In genomic region chr15:43376017-43376705, GRCh38 we compare ENCODE assay signal across 8 cellular contexts. TPM values are rescaled to one million over a fixed set of nuclear protein-coding genes. Genes with fewer than 3 reads are reported as not detected.
DNase-seq lines count a peak whose midpoint lies in the region; ATAC-seq and TF ChIP-seq lines count a peak whose summit lies in the region.

No MANE protein-coding gene starts in this region.

- dilution Hi-C loops in mammary epithelial cell (cut with HindIII; ENCODE audit: low sequenced_read_pairs) = no loop called here

- H4K8ac ChIP-seq in mesendoderm (ENCODE audit: low read depth, low read length) = no peak overlapping the region

- peak; percentile 84 for TF ChIP-seq CTCF in CD4-positive, alpha-beta T cell (IDR thresholded peaks at IDR 0.05)
- peak; percentile 76 to 90 for TF ChIP-seq CTCF in mammary epithelial cell (conservative IDR thresholded peaks at IDR 0.05 in 1 of 2, IDR thresholded peaks at IDR 0.05 in 1 of 2; ENCODE audit: extremely low read depth in 1 of 2, insufficient read depth in 1 of 2, low read depth in 1 of 2, low read length in 2 of 2)

- no peaks in the 10 kb centered on the region for H3K9me3 ChIP-seq in CD4-positive, alpha-beta T cell (ENCODE audit: control insufficient read depth, low read length)
- H3K9me3 ChIP-seq in GM23248 (ENCODE audit: low read depth) (no peaks in the 10 kb centered on the region), mammary epithelial cell (replicated peaks; ENCODE audit: insufficient read depth, low read length) (no peaks in the 10 kb centered on the region)

- H3K4me1 Mint-ChIP-seq in CD4-positive, alpha-beta T cell (ENCODE audit: low read depth) = peaks cover 28% of the 10 kb centered on the region

- H3K4me1 ChIP-seq in GM23248 (ENCODE audit: insufficient read depth) = no peaks in the 10 kb centered on the region; the same call in 1 of the 2 replicates
- no peaks in the 10 kb centered on the region for H3K4me1 ChIP-seq in mammary epithelial cell (ENCODE audit: insufficient read depth, low read length)
- H3K4me1 ChIP-seq in mesendoderm (ENCODE audit: control insufficient read depth, low read depth, low read length) = peaks cover 2% of the 10 kb centered on the region

- CTCF ChIA-PET in CD4-positive, alpha-beta T cell (lab: Charles Lee) = interaction anchor here (0.8 to 2.4 kb wide), 3 partner anchors 13 to 139 kb away, joined by 3 to 6 read pairs (median 4); no protein-coding TSS in a partner anchor
- CTCF ChIA-PET in mammary epithelial cell (lab: Charles Lee; ENCODE audit: low non-redundant PET) = interaction anchor here (0.6 kb wide), 2 partner anchors 95 to 400 kb away, joined by 3 to 8 read pairs; no protein-coding TSS in a partner anchor

- H3K9me3 Mint-ChIP-seq in CD4-positive, alpha-beta T cell = no peaks in the 10 kb centered on the region

- no peak overlapping the region for H3K4me3 ChIP-seq in GM23248
- no peak overlapping the region for H3K4me3 ChIP-seq in mammary epithelial cell (replicated peaks in 1 of 3; ENCODE audit: insufficient read depth in 1 of 3, low read depth in 2 of 3, low read length in 3 of 3)
- H3K4me3 ChIP-seq in mesendoderm (ENCODE audit: low read length) = no peak overlapping the region

- peak overlapping the region; percentile 50 for H3K4me3 Mint-ChIP-seq in CD4-positive, alpha-beta T cell

- intact Hi-C loops in CD4-positive, alpha-beta T cell (cut with DNase I, micrococcal nuclease) = no loop called here
- intact Hi-C loops in mammary epithelial cell (cut with micrococcal nuclease) = no loop called here

- in situ Hi-C loops in GM23248 (cut with MboI) = no loop called here
- in situ Hi-C loops in SK-MEL-5 (cut with HindIII; ENCODE audit: low pct_unique_long_range_greater_than_20kb, low sequenced_read_pairs) = no loop called here
- in situ Hi-C loops in mammary epithelial cell (cut with MboI; ENCODE audit: low sequenced_read_pairs in 2 of 2) = no loop called here

- peaks cover 56% of the 10 kb centered on the region for H3K36me3 Mint-ChIP-seq in CD4-positive, alpha-beta T cell (ENCODE audit: low read depth)

- H4K5ac ChIP-seq in mesendoderm (ENCODE audit: low read length) = no peak overlapping the region

- H2AK5ac ChIP-seq in mesendoderm (ENCODE audit: low read length) = no peak overlapping the region

- peak; percentile 76 for ATAC-seq in CD4-positive, alpha-beta T cell (ENCODE audit: poor library complexity)
- no peak for ATAC-seq in HG03521 (IDR thresholded peaks at IDR 0.05; ENCODE audit: unreplicated experiment)
- ATAC-seq in HG02610 (IDR thresholded peaks at IDR 0.05; ENCODE audit: unreplicated experiment) = no peak

- peak in 9 of 10 experiments; percentile 6 to 26 (median 12) for DNase-seq in CD4-positive, alpha-beta T cell
- peak; percentile 61 for DNase-seq in GM23248
- peak; percentile 53 for DNase-seq in SK-MEL-5 (ENCODE audit: low read depth, low spot score)
- peak; percentile 24 for DNase-seq in mammary epithelial cell
- peak; percentile 46 for DNase-seq in mesendoderm
- DNase-seq in foreskin melanocyte = no peak

- no peaks in the 10 kb centered on the region for H3K27me3 ChIP-seq in CD4-positive, alpha-beta T cell (ENCODE audit: control insufficient read depth, insufficient read depth, low read length)
- H3K27me3 ChIP-seq in GM23248 (replicated peaks; ENCODE audit: insufficient read depth) (no peaks in the 10 kb centered on the region), mammary epithelial cell (ENCODE audit: insufficient read depth, low read length) (no peaks in the 10 kb centered on the region), mesendoderm (ENCODE audit: insufficient read depth, low read length, poor library complexity) (no peaks in the 10 kb centered on the region)

- no peak overlapping the region for H3K23ac ChIP-seq in mesendoderm (ENCODE audit: low read length)

- no peak overlapping the region for H2BK15ac ChIP-seq in mesendoderm (replicated peaks; ENCODE audit: low read depth)

- H3K18ac ChIP-seq in mesendoderm (ENCODE audit: low read length) = no peak overlapping the region

- H3K79me1 ChIP-seq in mesendoderm (ENCODE audit: low read length) = peaks cover 4% of the 10 kb centered on the region

- no peak overlapping the region for H3K27ac Mint-ChIP-seq in CD4-positive, alpha-beta T cell

- no peaks in the 10 kb centered on the region for H3K27me3 Mint-ChIP-seq in CD4-positive, alpha-beta T cell

- peaks cover 16% of the 10 kb centered on the region for H3K79me2 ChIP-seq in GM23248 (ENCODE audit: insufficient read depth)
- H3K79me2 ChIP-seq in mammary epithelial cell (ENCODE audit: insufficient read depth, low read length) = peaks cover 39% of the 10 kb centered on the region
- peaks cover 4% of the 10 kb centered on the region for H3K79me2 ChIP-seq in mesendoderm (ENCODE audit: control insufficient read depth, insufficient read depth, low read length)

- no peak overlapping the region for H3K27ac ChIP-seq in CD4-positive, alpha-beta T cell (ENCODE audit: low read depth, low read length)
- H3K27ac ChIP-seq in GM23248 = no peak overlapping the region
- H3K27ac ChIP-seq in mammary epithelial cell (ENCODE audit: insufficient read depth, low read depth, low read length) = no peak overlapping the region
- no peak overlapping the region for H3K27ac ChIP-seq in mesendoderm (ENCODE audit: low read depth, low read length)

- H3K9ac ChIP-seq in GM23248 = no peak overlapping the region
- H3K9ac ChIP-seq in mammary epithelial cell (ENCODE audit: insufficient read depth, low read length) = no peak overlapping the region
- no peak overlapping the region for H3K9ac ChIP-seq in mesendoderm (ENCODE audit: low read length)

- 82 to 87% methylated on average over 13 of the region's 13 CpGs for WGBS in GM23248 (ENCODE audit: low coverage in 1 of 2, low lambda C conversion rate in 2 of 2, missing lambda C conversion rate in 2 of 2), 2 experiments
- WGBS in mammary epithelial cell (ENCODE audit: low coverage, missing lambda C conversion rate) = 85% methylated on average over 13 of the region's 13 CpGs
- no CpG with 5 or more reads among the region's 13 CpGs for WGBS in mesendoderm (ENCODE audit: extremely low coverage, insufficient coverage, low lambda C conversion rate)

- H3K36me3 ChIP-seq in GM23248 (ENCODE audit: low read depth) (peaks cover 11% of the 10 kb centered on the region; the same call in 1 of the 2 replicates), mammary epithelial cell (ENCODE audit: insufficient read depth, low read length) (peaks cover 15% of the 10 kb centered on the region), mesendoderm (ENCODE audit: control insufficient read depth, insufficient read depth, low read length) (no peaks in the 10 kb centered on the region)

- H2AFZ ChIP-seq in GM23248 (no peak overlapping the region), mammary epithelial cell (ENCODE audit: low read depth, low read length) (no peak overlapping the region)

- H3K56ac ChIP-seq in mesendoderm (ENCODE audit: low read length) = no peak overlapping the region

- H4K20me1 ChIP-seq in GM23248 (ENCODE audit: insufficient read depth) (no peaks in the 10 kb centered on the region), mammary epithelial cell (ENCODE audit: insufficient read depth, low read length) (no peaks in the 10 kb centered on the region)

- POLR2A ChIA-PET in CD4-positive, alpha-beta T cell (lab: Charles Lee) = interaction anchor here (0.8 kb wide), 1 partner anchor 12 kb away, joined by 3 read pairs; no protein-coding TSS in a partner anchor

- no TSS peak for BruUV-seq in mammary epithelial cell (replicated peaks; lab: Mats Ljungman, UMichigan)

- no peaks in the 10 kb centered on the region for H3F3A ChIP-seq in GM23248 (ENCODE audit: insufficient read depth)

- H3K4me2 ChIP-seq in GM23248 (ENCODE audit: unreplicated experiment) (no peak overlapping the region), mammary epithelial cell (ENCODE audit: insufficient read depth, low read depth, low read length) (no peak overlapping the region), mesendoderm (ENCODE audit: low read length) (no peak overlapping the region)

- no peak overlapping the region for H2BK5ac ChIP-seq in mesendoderm (ENCODE audit: low read length)

- no peak overlapping the region for H2BK120ac ChIP-seq in mesendoderm (ENCODE audit: low read depth, low read length)

- H3K9me2 ChIP-seq in GM23248 (ENCODE audit: insufficient read depth) = no peaks in the 10 kb centered on the region

- H3K4ac ChIP-seq in mesendoderm (ENCODE audit: low read depth, low read length) = no peak overlapping the region

RNA-seq across cellular contexts. Expression of gene TUBGCP4, which starts 5.3 kb away (rescaled TPM):
- total RNA-seq in CD4-positive, alpha-beta T cell = 1 to 10 TPM; 4.1 to 5.9 TPM
- 3.7 and 6.3 TPM in 2 replicates for total RNA-seq in GM23248 (2014; rRNA removed; shearing (Covaris generic))
- 12.6 and 13.1 TPM in 2 replicates for polyA plus RNA-seq in GM23248 (2016; fragmentation: Nextera tagmentation; extraction: Ambion mirVana)
- 7.9 and 9.2 TPM in 2 replicates for total RNA-seq in SK-MEL-5 (2014; rRNA removed; shearing (Covaris generic))
- polyA plus RNA-seq in SK-MEL-5 (2015; cell fraction: cytosol; rRNA removed) = 9.4 and 10.9 TPM in 2 replicates
- polyA plus RNA-seq in SK-MEL-5 (2015; cell fraction: nucleus; rRNA removed) = 14.4 and 31.5 TPM in 2 replicates
- 10 to 100 TPM; 12.3 to 23.4 TPM for total RNA-seq in mammary epithelial cell
- 14.1 TPM for polyA plus RNA-seq in mammary epithelial cell
- polyA minus RNA-seq in mammary epithelial cell = 59.7 TPM
- polyA plus RNA-seq in mesendoderm (2013, experiment 1 of 2) = 12.0 TPM
- 11.8 TPM for polyA plus RNA-seq in mesendoderm (2013, experiment 2 of 2)

RNA-seq across cellular contexts. Expression of gene ZSCAN29, which starts 5.3 kb away (rescaled TPM):
- total RNA-seq in CD4-positive, alpha-beta T cell = 1 to 10 TPM; 7.1 to 7.4 TPM
- 11.6 and 18.7 TPM in 2 replicates for total RNA-seq in GM23248 (2014; rRNA removed; shearing (Covaris generic))
- 5.8 and 6.0 TPM in 2 replicates for polyA plus RNA-seq in GM23248 (2016; fragmentation: Nextera tagmentation; extraction: Ambion mirVana)
- 21.0 and 23.1 TPM in 2 replicates for total RNA-seq in SK-MEL-5 (2014; rRNA removed; shearing (Covaris generic))
- polyA plus RNA-seq in SK-MEL-5 (2015; cell fraction: cytosol; rRNA removed) = 11.6 and 14.1 TPM in 2 replicates
- 21.3 and 28.0 TPM in 2 replicates for polyA plus RNA-seq in SK-MEL-5 (2015; cell fraction: nucleus; rRNA removed)
- total RNA-seq in mammary epithelial cell = 10 to 100 TPM; 26.7 to 29.7 TPM
- polyA plus RNA-seq in mammary epithelial cell = 4.9 TPM
- polyA minus RNA-seq in mammary epithelial cell = 26.9 TPM
- 15.8 TPM for polyA plus RNA-seq in mesendoderm (2013, experiment 1 of 2)
- 16.0 TPM for polyA plus RNA-seq in mesendoderm (2013, experiment 2 of 2)

RNA-seq across cellular contexts. Expression of gene LCMT2, which starts 45.8 kb away (rescaled TPM):
- 1 to 10 TPM; 5.8 to 5.9 TPM for total RNA-seq in CD4-positive, alpha-beta T cell
- total RNA-seq in GM23248 (2014; rRNA removed; shearing (Covaris generic)) = 7.7 and 9.9 TPM in 2 replicates
- polyA plus RNA-seq in GM23248 (2016; fragmentation: Nextera tagmentation; extraction: Ambion mirVana) = 7.4 and 8.4 TPM in 2 replicates
- 16.0 and 16.3 TPM in 2 replicates for total RNA-seq in SK-MEL-5 (2014; rRNA removed; shearing (Covaris generic))
- 10.1 and 10.7 TPM in 2 replicates for polyA plus RNA-seq in SK-MEL-5 (2015; cell fraction: cytosol; rRNA removed)
- polyA plus RNA-seq in SK-MEL-5 (2015; cell fraction: nucleus; rRNA removed) = 10.2 and 15.8 TPM in 2 replicates
- total RNA-seq in mammary epithelial cell = 1 to 10 TPM; 7.9 to 9.5 TPM
- 13.2 TPM for polyA plus RNA-seq in mammary epithelial cell
- 5.9 TPM for polyA minus RNA-seq in mammary epithelial cell
- polyA plus RNA-seq in mesendoderm (2013, experiment 1 of 2) = 6.6 TPM
- polyA plus RNA-seq in mesendoderm (2013, experiment 2 of 2) = 6.7 TPM
